In genomic region chr10:123795196-123795780, GRCh38 we compare ENCODE assay signal across 19 cellular contexts.
DNase-seq lines count a peak whose midpoint lies in the region; ATAC-seq, FAIRE-seq and TF ChIP-seq lines count a peak whose summit lies in the region.
"Had no signal": no experiment of that assay in that cellular context is flagged by ENCODE, and none has a peak within 500 bp of the region (broad histone marks: within the 10 kb centered on the region; RNA-seq: fewer than 3 reads in every experiment).

No MANE protein-coding gene starts in this region.

- no peaks in the 10 kb centered on the region for H3K36me3 Mint-ChIP-seq in neural crest cell (ENCODE audit: low read depth)

- FAIRE-seq in GM12891 (lab: Jason Lieb, UNC): no peak
- FAIRE-seq: A204.1, D721Med, G401.6, GM12892 had no signal

- TF ChIP-seq EP300 in sigmoid colon (IDR thresholded peaks at IDR 0.05) (no peak), ovary (IDR thresholded peaks at IDR 0.05) (no peak)

- H3K4me1 ChIP-seq in sigmoid colon (peaks cover 0 to 32% (median 14%) of the 10 kb centered on the region in 4 donors), vagina (no peaks in the 10 kb centered on the region), psoas muscle (no peaks in the 10 kb centered on the region), ovary (ENCODE audit: insufficient read depth) (no peaks in the 10 kb centered on the region)
- H3K4me1 ChIP-seq: Caco-2 had no signal

- no peak for TF ChIP-seq POLR2A in sigmoid colon (IDR thresholded peaks at IDR 0.05)
- TF ChIP-seq POLR2A in vagina (IDR thresholded peaks at IDR 0.05): no peak
- TF ChIP-seq POLR2A in GM12891 (IDR thresholded peaks at IDR 0.05; ENCODE audit: low read depth, low read length): no peak
- no peak for TF ChIP-seq POLR2A in ovary (IDR thresholded peaks at IDR 0.05)

- peak overlapping the region in 3 of 4 donors; percentile 14 to 67 (median 63) for H3K27ac ChIP-seq in sigmoid colon
- no peak overlapping the region for H3K27ac ChIP-seq in vagina
- H3K27ac ChIP-seq in psoas muscle: no peak overlapping the region
- no peak overlapping the region for H3K27ac ChIP-seq in ovary
- H3K27ac ChIP-seq: C4-2B had no signal

- no peaks in the 10 kb centered on the region for H3K27me3 Mint-ChIP-seq in neural crest cell (ENCODE audit: low read depth)

- H3K4me3 Mint-ChIP-seq in neural crest cell: no peak overlapping the region
- H3K4me3 Mint-ChIP-seq: CD4-positive, alpha-beta T cell; H9 had no signal

- peak overlapping the region; percentile 8 for H3K27ac Mint-ChIP-seq in neural crest cell (ENCODE audit: unreplicated experiment)
- H3K27ac Mint-ChIP-seq: CD4-positive, alpha-beta T cell; H9 had no signal

- H3K9me3 ChIP-seq in sigmoid colon (no peaks in the 10 kb centered on the region), vagina (no peaks in the 10 kb centered on the region), psoas muscle (no peaks in the 10 kb centered on the region), ovary (no peaks in the 10 kb centered on the region)
- H3K9me3 ChIP-seq: Caco-2 had no signal

- DNase-seq in ecto neural progenitor cell (ENCODE audit: low spot score) (peak; percentile 38), neural crest cell (ENCODE audit: low read depth, low spot score) (no peak), sigmoid colon (no peak), vagina (ENCODE audit: extremely low spot score in 2 of 2) (peak; percentile 60 to 72), NCI-H345 treated with DMSO at 0.1 percent for 48 hours (lab: John Stamatoyannopoulos, UW; ENCODE audit: unreplicated experiment) (no peak), GM12891 (ENCODE audit: insufficient read length, low spot score) (no peak), psoas muscle (no peak), ovary (no peak)
- DNase-seq: ACHN; AML-193; Caco-2; CD4-positive, alpha-beta T cell; GOT3; H9 had no signal

- H3K4me1 Mint-ChIP-seq in neural crest cell: peaks cover 2% of the 10 kb centered on the region

- peaks cover 0 to 65% (median 14%) of the 10 kb centered on the region in 4 donors for H3K36me3 ChIP-seq in sigmoid colon
- H3K36me3 ChIP-seq in vagina: no peaks in the 10 kb centered on the region
- no peaks in the 10 kb centered on the region for H3K36me3 ChIP-seq in psoas muscle (ENCODE audit: insufficient read depth in 1 of 2, low read depth in 1 of 2)
- no peaks in the 10 kb centered on the region for H3K36me3 ChIP-seq in ovary

- TF ChIP-seq CTCF in neural crest cell (conservative IDR thresholded peaks at IDR 0.05): no peak
- no peak for TF ChIP-seq CTCF in sigmoid colon (IDR thresholded peaks at IDR 0.05)
- no peak for TF ChIP-seq CTCF in vagina (IDR thresholded peaks at IDR 0.05)
- TF ChIP-seq CTCF in psoas muscle (IDR thresholded peaks at IDR 0.05): no peak
- TF ChIP-seq CTCF in ovary (IDR thresholded peaks at IDR 0.05): no peak

- H3K9me3 Mint-ChIP-seq in neural crest cell: peaks cover 5% of the 10 kb centered on the region
- H3K9me3 Mint-ChIP-seq: CD4-positive, alpha-beta T cell had no signal

- H3K4me3 ChIP-seq in sigmoid colon: no peak overlapping the region
- H3K4me3 ChIP-seq in vagina: no peak overlapping the region
- H3K4me3 ChIP-seq in psoas muscle: no peak overlapping the region
- H3K4me3 ChIP-seq in ovary: no peak overlapping the region

- 82 to 89% methylated on average over 10 of the region's 10 CpGs for WGBS in sigmoid colon, 2 donors
- WGBS in psoas muscle, 3 donors: 73 to 80% (median 78%) methylated on average over 10 of the region's 10 CpGs
- WGBS in ovary, 3 donors: 85 to 89% (median 87%) methylated on average over 10 of the region's 10 CpGs

- H3K27me3 ChIP-seq in sigmoid colon (no peaks in the 10 kb centered on the region), vagina (no peaks in the 10 kb centered on the region), psoas muscle (ENCODE audit: insufficient read depth in 3 of 3, low read length in 2 of 3) (peaks cover 0 to 3% (median 0%) of the 10 kb centered on the region in 3 donors), ovary (no peaks in the 10 kb centered on the region)

- ATAC-seq in psoas muscle: no peak

- intact Hi-C loops in sigmoid colon (cut with DNase I): no loop called here
- intact Hi-C loops in vagina (cut with DNase I): no loop called here
- intact Hi-C loops in psoas muscle (cut with DNase I): no loop called here
- intact Hi-C loops in ovary (cut with DNase I): no loop called here

TF ChIP-seq in GM12891, 5 proteins besides CTCF, POLR2A, EP300 and RAD21:
- no peak for TF ChIP-seq PAX5 (IDR thresholded peaks at IDR 0.05; ENCODE audit: insufficient read depth, low read length, severe bottlenecking)
- no peak for TF ChIP-seq POU2F2 (IDR thresholded peaks at IDR 0.05; ENCODE audit: low read depth, low read length)
- no peak for TF ChIP-seq TAF1 (IDR thresholded peaks at IDR 0.05; ENCODE audit: low read depth, low read length)
- no peak for TF ChIP-seq SPI1 (IDR thresholded peaks at IDR 0.05; ENCODE audit: low read depth, low read length)
- TF ChIP-seq POLR2AphosphoS5 (IDR thresholded peaks at IDR 0.05; ENCODE audit: low read depth, low read length): no peak

Comparison
In these comparisons a context has a peak if more than half of its experiments do, and no peak if none do; other contexts are left out.
1. DNase-seq: peak in ecto neural progenitor cell (single experiment) and vagina (2 of 2); none in neural crest cell (single experiment), sigmoid colon (single experiment), NCI-H345 treated with DMSO at 0.1 percent for 48 hours (single experiment), GM12891 (single experiment), psoas muscle (0 of 2) and ovary (0 of 5).
2. H3K27ac ChIP-seq: peak in sigmoid colon (3 of 4); none in vagina (single experiment), psoas muscle (single experiment) and ovary (0 of 2).